In the genomic region with DNA sequence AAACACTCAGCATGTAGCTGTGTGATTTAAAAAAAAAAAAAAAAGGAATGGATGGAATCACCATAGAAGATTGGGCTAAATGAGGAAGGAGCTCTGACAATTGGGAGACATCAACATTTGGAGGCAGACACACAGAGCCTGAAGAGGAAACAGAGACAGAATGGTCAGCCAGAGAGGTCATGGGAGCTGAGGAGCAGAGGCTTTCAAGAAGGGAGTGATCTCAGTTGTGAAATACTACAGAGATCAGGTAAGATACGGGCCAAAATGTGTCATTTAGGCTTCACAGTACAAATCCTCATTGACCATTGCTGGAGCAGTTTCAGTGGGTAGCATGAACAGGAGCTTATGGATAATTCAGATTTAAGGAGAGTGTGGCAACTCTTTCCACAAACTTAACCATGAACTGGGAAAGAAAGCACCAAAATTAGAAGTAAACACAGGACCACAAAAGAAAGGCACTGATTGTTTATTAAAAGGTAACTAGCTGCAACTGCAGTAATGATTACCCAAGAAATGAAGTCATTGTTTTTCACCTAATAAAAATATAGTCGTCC, we compare ENCODE assay signal across 26 cellular contexts.
A peak's percentile ranks its signal among the peaks of the same experiment; 100 is the strongest.
DNase-seq lines count a peak whose midpoint lies in the region; ATAC-seq, FAIRE-seq and TF ChIP-seq lines count a peak whose summit lies in the region.
"Had no signal": no experiment of that assay in that cellular context is flagged by ENCODE, and none has a peak within 500 bp of the region (broad histone marks: within the 10 kb centered on the region; RNA-seq: fewer than 3 reads in every experiment).

No MANE protein-coding gene starts in this region.

- H4K20me1 ChIP-seq in neural progenitor cell (ENCODE audit: low read depth) = no peaks in the 10 kb centered on the region

- no peaks in the 10 kb centered on the region for H3K36me3 ChIP-seq in neural progenitor cell
- H3K36me3 ChIP-seq: HAP-1, SJCRH30 had no signal

- intact Hi-C loops in sciatic nerve (cut with DNase I) = no loop called here

- peaks cover 17% of the 10 kb centered on the region for H3K9me3 Mint-ChIP-seq in neural progenitor cell

- no peak overlapping the region for H3K27ac Mint-ChIP-seq in neural progenitor cell
- H3K27ac Mint-ChIP-seq: CD4-positive, alpha-beta memory T cell; GM23338; HFFc6 had no signal

- H3K4me1 Mint-ChIP-seq in neural progenitor cell = no peaks in the 10 kb centered on the region
- H3K4me1 Mint-ChIP-seq: CD4-positive, alpha-beta memory T cell; GM23338 had no signal

- H3K9me3 ChIP-seq in neural progenitor cell (ENCODE audit: low read depth) = no peaks in the 10 kb centered on the region
- H3K9me3 ChIP-seq: SJCRH30 had no signal

- H3K4me3 ChIP-seq in neural progenitor cell = no peak overlapping the region
- H3K4me3 ChIP-seq: GM12878, GM23338, HAP-1, PC-9, SJCRH30 had no signal

- H2AFZ ChIP-seq in neural progenitor cell (replicated peaks) = no peak overlapping the region
- H2AFZ ChIP-seq: GM23338, PC-9 had no signal

- no peaks in the 10 kb centered on the region for H3K27me3 ChIP-seq in foreskin keratinocyte
- no peaks in the 10 kb centered on the region for H3K27me3 ChIP-seq in neural progenitor cell

- no peak overlapping the region for H3K4me3 Mint-ChIP-seq in neural progenitor cell
- H3K4me3 Mint-ChIP-seq: CD4-positive, alpha-beta memory T cell; GM23338; HFFc6 had no signal

- H3F3A ChIP-seq in neural progenitor cell (ENCODE audit: low read depth) = no peaks in the 10 kb centered on the region

- FAIRE-seq in GM19239 (lab: Jason Lieb, UNC) = peak; percentile 35

- no peaks in the 10 kb centered on the region for H3K79me2 ChIP-seq in neural progenitor cell (ENCODE audit: low read depth)

- H3K4me1 ChIP-seq in foreskin keratinocyte = no peaks in the 10 kb centered on the region
- no peaks in the 10 kb centered on the region for H3K4me1 ChIP-seq in neural progenitor cell
- H3K4me1 ChIP-seq: HAP-1, SJCRH30 had no signal

- TF ChIP-seq CTCF in foreskin keratinocyte (conservative IDR thresholded peaks at IDR 0.05) = no peak
- no peak for TF ChIP-seq CTCF in neural progenitor cell (IDR thresholded peaks at IDR 0.05)

- H3K27ac ChIP-seq in foreskin keratinocyte (peak overlapping the region; percentile 20), neural progenitor cell (no peak overlapping the region)
- H3K27ac ChIP-seq: PC-9, SJCRH30 had no signal

- no peak overlapping the region for H3K4me2 ChIP-seq in neural progenitor cell
- H3K4me2 ChIP-seq: GM23338, PC-9 had no signal

- no peaks in the 10 kb centered on the region for H3K27me3 Mint-ChIP-seq in neural progenitor cell (ENCODE audit: insufficient read depth, low read depth)

- no peak overlapping the region for H3K9ac ChIP-seq in neural progenitor cell

- H3K36me3 Mint-ChIP-seq in neural progenitor cell = no peaks in the 10 kb centered on the region
- H3K36me3 Mint-ChIP-seq: CD4-positive, alpha-beta memory T cell had no signal

- no peak for DNase-seq in GM19239 (ENCODE audit: insufficient read length, low spot score)
- DNase-seq in foreskin keratinocyte = no peak
- DNase-seq in sciatic nerve (ENCODE audit: low spot score) = no peak
- DNase-seq in NCI-H226 = no peak
- DNase-seq in mesenteric fat pad (ENCODE audit: low spot score) = no peak
- no peak for DNase-seq in neural progenitor cell (ENCODE audit: low spot score)
- DNase-seq: C1 segment of cervical spinal cord; CD4-positive, alpha-beta memory T cell; DMS 273 treated with DMSO at 0.1 percent for 48 hours; EL; GDM1; HFFc6; Karpas-422; MV-4-11; NCI-H1436 treated with DMSO at 0.1 percent for 48 hours; NCI-H187 treated with DMSO at 0.1 percent for 48 hours; NCI-H2171 treated with DMSO at 0.1 percent for 48 hours; NCI-H82; PC-9; SJCRH30 had no signal

- ATAC-seq in HG03196 (IDR thresholded peaks at IDR 0.05; ENCODE audit: unreplicated experiment) (peak; percentile 46), foreskin keratinocyte (no peak), sciatic nerve (peak; percentile 93)
- ATAC-seq: GM12878, GM23338, Right ventricle myocardium inferior, SK-N-SH treated with all-trans-retinoic acid at 6 μM for 48 hours had no signal
